Comparison of ENCODE assay signal across 8 cellular contexts in genomic region chr1:12480748-12481362, GRCh38.
A peak's percentile ranks its signal among the peaks of the same experiment; 100 is the strongest.
DNase-seq lines count a peak whose midpoint lies in the region; ATAC-seq, FAIRE-seq and TF ChIP-seq lines count a peak whose summit lies in the region.

No MANE protein-coding gene starts in this region.

- H3K9me3 ChIP-seq in SK-N-MC (ENCODE audit: low read depth, low read length) = no peaks in the 10 kb centered on the region
- no peaks in the 10 kb centered on the region for H3K9me3 ChIP-seq in effector memory CD4-positive, alpha-beta T cell (ENCODE audit: control insufficient read depth, low read length)

- H3K27ac ChIP-seq in SK-N-MC = 0 out of 2 replicates have a peak overlapping the region, but pooled peaks have one; percentile 52
- H3K27ac ChIP-seq in effector memory CD4-positive, alpha-beta T cell (ENCODE audit: insufficient read depth, low read length, poor library complexity, severe bottlenecking) = peak overlapping the region; percentile 10

- H3K27me3 ChIP-seq in effector memory CD4-positive, alpha-beta T cell (replicated peaks; ENCODE audit: control insufficient read depth, insufficient read depth, low read length, poor library complexity, severe bottlenecking) = no peaks in the 10 kb centered on the region

- peak; percentile 87 for DNase-seq in A172 (ENCODE audit: low spot score)
- no peak for DNase-seq in GM19239 (ENCODE audit: insufficient read length, low spot score)
- no peak for DNase-seq in SK-N-MC (ENCODE audit: low read depth, low spot score)
- DNase-seq in effector memory CD4-positive, alpha-beta T cell = no peak
- DNase-seq in omental fat pad (ENCODE audit: low spot score) = no peak
- DNase-seq in D721Med (ENCODE audit: insufficient read length, low spot score) = no peak
- no peak for DNase-seq in cortex of kidney (lab: John Stamatoyannopoulos, UW)
- DNase-seq in hippocampal formation (lab: John Stamatoyannopoulos, UW) = no peak

- FAIRE-seq in GM19239 (lab: Jason Lieb, UNC) (peak; percentile 71), D721Med (lab: Jason Lieb, UNC) (no peak)

- peaks cover 42% of the 10 kb centered on the region for H3K4me1 ChIP-seq in effector memory CD4-positive, alpha-beta T cell (ENCODE audit: control insufficient read depth, insufficient read depth, low read length, poor library complexity, severe bottlenecking)

- no peak overlapping the region for H3K9ac ChIP-seq in SK-N-MC (ENCODE audit: insufficient read length)

- TF ChIP-seq CTCF in omental fat pad (IDR thresholded peaks at IDR 0.05) (no peak), D721Med (IDR thresholded peaks at IDR 0.05; ENCODE audit: insufficient read depth, missing control alignments) (no peak)

- no peak overlapping the region for H3K4me3 ChIP-seq in SK-N-MC
- H3K4me3 ChIP-seq in effector memory CD4-positive, alpha-beta T cell (ENCODE audit: insufficient read depth, low read depth, low read length, poor library complexity, severe bottlenecking) = no peak overlapping the region

- ATAC-seq in omental fat pad (ENCODE audit: low FRiP score) = peak; percentile 61

- H3K36me3 ChIP-seq in SK-N-MC (ENCODE audit: insufficient read depth, low read length) = no peaks in the 10 kb centered on the region
- no peaks in the 10 kb centered on the region for H3K36me3 ChIP-seq in effector memory CD4-positive, alpha-beta T cell (ENCODE audit: control insufficient read depth, insufficient read depth, low read length)
